ENCODE assay signal across 12 cellular contexts in the genomic region with DNA sequence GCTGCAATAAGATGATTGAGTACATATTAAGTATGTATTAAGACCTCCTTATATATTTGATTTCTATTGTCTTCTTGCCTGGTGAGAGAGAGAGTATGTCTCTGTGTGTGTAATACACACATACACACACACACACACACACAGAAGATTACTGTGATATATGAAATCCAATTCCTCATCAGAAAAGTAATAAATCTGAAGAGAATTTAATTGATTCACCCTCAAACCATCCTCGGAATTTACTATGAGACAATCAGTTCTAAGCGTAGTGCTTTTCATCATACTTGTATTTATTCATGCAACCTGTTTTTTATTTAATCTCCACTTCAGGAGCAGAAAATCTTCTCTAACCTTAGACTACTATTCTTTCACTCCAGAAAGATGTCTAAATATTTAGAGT.
DNase-seq lines count a peak whose midpoint lies in the region; ATAC-seq and TF ChIP-seq lines count a peak whose summit lies in the region.
"Had no signal": no experiment of that assay in that cellular context is flagged by ENCODE, and none has a peak within 500 bp of the region (broad histone marks: within the 10 kb centered on the region; RNA-seq: fewer than 3 reads in every experiment).

No MANE protein-coding gene starts in this region.

- no peaks in the 10 kb centered on the region for H3K4me1 ChIP-seq in Karpas-422 (ENCODE audit: low read length)

- H3K4me3 ChIP-seq in fibroblast of the aortic adventitia (ENCODE audit: low read depth, low read length) (no peak overlapping the region), Karpas-422 (ENCODE audit: low read length) (no peak overlapping the region)

- no peaks in the 10 kb centered on the region for H3K27me3 ChIP-seq in Karpas-422 (ENCODE audit: low read length)

- CTCF ChIA-PET in activated CD8-positive, alpha-beta T cell treated with anti-CD3 and anti-CD28 coated beads, Interleukin-2, amount 10 ng/mL, durations not matched to agents 7 days and 5 days (lab: Charles Lee): no interaction called here

- no peaks in the 10 kb centered on the region for H3K4me1 Mint-ChIP-seq in activated CD8-positive, alpha-beta T cell treated with anti-CD3 and anti-CD28 coated beads, Interleukin-2, amount 10 ng/mL, durations not matched to agents 7 days and 5 days (ENCODE audit: low read depth)
- H3K4me1 Mint-ChIP-seq: H9 had no signal

- no peak for TF ChIP-seq CTCF in fibroblast of the aortic adventitia (IDR thresholded peaks at IDR 0.05; ENCODE audit: insufficient read depth, low read length)

- H3K9me2 ChIP-seq in Karpas-422 (replicated peaks; ENCODE audit: insufficient read depth, low read length): no peaks in the 10 kb centered on the region

- POLR2A ChIA-PET in activated CD8-positive, alpha-beta T cell treated with anti-CD3 and anti-CD28 coated beads, Interleukin-2, amount 10 ng/mL, durations not matched to agents 7 days and 5 days (lab: Charles Lee): no interaction called here

- H3K36me3 Mint-ChIP-seq in activated CD8-positive, alpha-beta T cell treated with anti-CD3 and anti-CD28 coated beads, Interleukin-2, amount 10 ng/mL, durations not matched to agents 7 days and 5 days (ENCODE audit: low read depth): no peaks in the 10 kb centered on the region
- H3K36me3 Mint-ChIP-seq: CD8-positive, alpha-beta T cell had no signal

- H3K27ac Mint-ChIP-seq in activated CD8-positive, alpha-beta T cell treated with anti-CD3 and anti-CD28 coated beads, Interleukin-2, amount 10 ng/mL, durations not matched to agents 7 days and 5 days: no peak overlapping the region
- H3K27ac Mint-ChIP-seq: CD8-positive, alpha-beta T cell; H9 had no signal

- H2AFZ ChIP-seq in Karpas-422 (ENCODE audit: low read length): no peak overlapping the region

- H4K20me1 ChIP-seq in Karpas-422 (ENCODE audit: insufficient read depth, low read depth, low read length): no peaks in the 10 kb centered on the region

- no peaks in the 10 kb centered on the region for H3K9me3 Mint-ChIP-seq in activated CD8-positive, alpha-beta T cell treated with anti-CD3 and anti-CD28 coated beads, Interleukin-2, amount 10 ng/mL, durations not matched to agents 7 days and 5 days (ENCODE audit: insufficient read depth)
- H3K9me3 Mint-ChIP-seq: CD8-positive, alpha-beta T cell had no signal

- no peaks in the 10 kb centered on the region for H3K9me3 ChIP-seq in Karpas-422 (ENCODE audit: low read length)

- H3K27me3 Mint-ChIP-seq in activated CD8-positive, alpha-beta T cell treated with anti-CD3 and anti-CD28 coated beads, Interleukin-2, amount 10 ng/mL, durations not matched to agents 7 days and 5 days (ENCODE audit: low read depth): no peaks in the 10 kb centered on the region

- no peaks in the 10 kb centered on the region for H3K79me2 ChIP-seq in Karpas-422 (ENCODE audit: low read length)

- no peak overlapping the region for H3K9ac ChIP-seq in Karpas-422 (ENCODE audit: low read length)

- no peak for ATAC-seq in HG03520 (IDR thresholded peaks at IDR 0.05; ENCODE audit: unreplicated experiment)
- no peak for ATAC-seq in GM21737 (IDR thresholded peaks at IDR 0.05; ENCODE audit: unreplicated experiment)
- ATAC-seq in activated CD8-positive, alpha-beta T cell treated with anti-CD3 and anti-CD28 coated beads, Interleukin-2, amount 10 ng/mL, durations not matched to agents 7 days and 5 days: no peak
- ATAC-seq: CD8-positive, alpha-beta T cell had no signal

- H3K4me3 Mint-ChIP-seq in activated CD8-positive, alpha-beta T cell treated with anti-CD3 and anti-CD28 coated beads, Interleukin-2, amount 10 ng/mL, durations not matched to agents 7 days and 5 days: no peak overlapping the region
- H3K4me3 Mint-ChIP-seq: CD8-positive, alpha-beta T cell; H9 had no signal

- DNase-seq in HS-27A (ENCODE audit: low read depth): peak; percentile 20
- peak; percentile 58 for DNase-seq in amniotic epithelial cell (ENCODE audit: low read depth)
- DNase-seq in fibroblast of the aortic adventitia (ENCODE audit: low read depth): peak; percentile 17
- no peak for DNase-seq in Karpas-422
- no peak for DNase-seq in activated CD8-positive, alpha-beta T cell treated with anti-CD3 and anti-CD28 coated beads, Interleukin-2, amount 10 ng/mL, durations not matched to agents 7 days and 5 days
- DNase-seq: CD8-positive, alpha-beta T cell; H9; NCI-H1092 treated with DMSO at 0.1 percent for 48 hours; NCI-H1694 treated with DMSO at 0.1 percent for 48 hours; NCI-H69 had no signal

- H3K36me3 ChIP-seq in Karpas-422 (ENCODE audit: insufficient read depth, low read length): no peaks in the 10 kb centered on the region

- H3K4me2 ChIP-seq in Karpas-422 (ENCODE audit: low read depth, low read length, poor library complexity, severe bottlenecking): no peak overlapping the region

- no peak overlapping the region for H3K27ac ChIP-seq in Karpas-422 (ENCODE audit: low read length)

Comparison
In these comparisons a context has a peak if more than half of its experiments do, and no peak if none do; other contexts are left out.
1. DNase-seq: peak in HS-27A (single experiment), amniotic epithelial cell (single experiment) and fibroblast of the aortic adventitia (single experiment); none in Karpas-422 (single experiment) and activated CD8-positive, alpha-beta T cell treated with anti-CD3 and anti-CD28 coated beads, Interleukin-2, amount 10 ng/mL, durations not matched to agents 7 days and 5 days (single experiment).